9 cellular contexts compared by ENCODE assay signal in genomic region chr14:101972126-101972785, GRCh38. TPM values are rescaled to one million over a fixed set of nuclear protein-coding genes. Genes with fewer than 3 reads are reported as not detected.
DNase-seq lines count a peak whose midpoint lies in the region; FAIRE-seq and TF ChIP-seq lines count a peak whose summit lies in the region.
"Had no signal": no experiment of that assay in that cellular context is flagged by ENCODE, and none has a peak within 500 bp of the region (broad histone marks: within the 10 kb centered on the region; RNA-seq: fewer than 3 reads in every experiment).

No MANE protein-coding gene starts in this region.

- DNase-seq in DMS53 treated with DMSO at 0.1 percent for 48 hours (lab: John Stamatoyannopoulos, UW; ENCODE audit: unreplicated experiment) = peak; percentile 38
- DNase-seq in NCI-H2107 (lab: John Stamatoyannopoulos, UW) = peak; percentile 32
- peak; percentile 99 for DNase-seq in mammary epithelial cell
- no peak for DNase-seq in kidney
- DNase-seq in stromal cell of bone marrow (ENCODE audit: low read depth) = peak; percentile 99
- no peak for DNase-seq in COR-L47 (lab: John Stamatoyannopoulos, UW)
- no peak for DNase-seq in NCI-H1092 treated with DMSO at 0.1 percent for 48 hours (lab: John Stamatoyannopoulos, UW)
- DNase-seq in DMS79 (lab: John Stamatoyannopoulos, UW) = no peak

- H3K4me3 ChIP-seq in mammary epithelial cell (replicated peaks in 1 of 3; ENCODE audit: insufficient read depth in 1 of 3, low read depth in 2 of 3, low read length in 3 of 3) (peak overlapping the region in 2 of 3 experiments; percentile 20 to 25), kidney (ENCODE audit: low read length in 2 of 2) (no peak overlapping the region)

- peaks cover 91% of the 10 kb centered on the region for H3K79me2 ChIP-seq in mammary epithelial cell (ENCODE audit: insufficient read depth, low read length)

- FAIRE-seq in kidney (lab: Jason Lieb, UNC) = peak; percentile 11

- H3K27ac ChIP-seq in mammary epithelial cell (ENCODE audit: insufficient read depth, low read depth, low read length) (peak overlapping the region; percentile 88), kidney (ENCODE audit: low read depth in 2 of 2, low read length in 2 of 2) (peak overlapping the region in 1 of 2 donors; percentile 10)
- H3K27ac ChIP-seq: KMS-11 had no signal

- no peaks in the 10 kb centered on the region for H4K20me1 ChIP-seq in mammary epithelial cell (ENCODE audit: insufficient read depth, low read length)

- H2AFZ ChIP-seq in mammary epithelial cell (ENCODE audit: low read depth, low read length) = peak overlapping the region; percentile 22

- 7% methylated on average over 9 of the region's 9 CpGs for WGBS in mammary epithelial cell (ENCODE audit: low coverage, missing lambda C conversion rate)

- H3K27me3 ChIP-seq in mammary epithelial cell (ENCODE audit: insufficient read depth, low read length) = no peaks in the 10 kb centered on the region

- H3K4me2 ChIP-seq in mammary epithelial cell (ENCODE audit: insufficient read depth, low read depth, low read length) = peak overlapping the region; percentile 80
- H3K4me2 ChIP-seq: KMS-11 had no signal

- peaks cover 39% of the 10 kb centered on the region for H3K4me1 ChIP-seq in mammary epithelial cell (ENCODE audit: insufficient read depth, low read length)
- H3K4me1 ChIP-seq in kidney (ENCODE audit: control insufficient read depth in 1 of 2, insufficient read depth in 1 of 2, low read depth in 1 of 2, low read length in 2 of 2) = peaks cover 0 to 6% of the 10 kb centered on the region in 2 donors

- TF ChIP-seq CTCF in mammary epithelial cell (conservative IDR thresholded peaks at IDR 0.05 in 1 of 2, IDR thresholded peaks at IDR 0.05 in 1 of 2; ENCODE audit: extremely low read depth in 1 of 2, insufficient read depth in 1 of 2, low read depth in 1 of 2, low read length in 2 of 2) (no peak), kidney (IDR thresholded peaks at IDR 0.05; ENCODE audit: borderline replicate concordance, extremely low read depth, insufficient read depth) (no peak)

- in situ Hi-C loops in mammary epithelial cell (cut with MboI; ENCODE audit: low sequenced_read_pairs in 2 of 2) = no loop called here

- H3K36me3 ChIP-seq in mammary epithelial cell (ENCODE audit: insufficient read depth, low read length) (peaks cover 11% of the 10 kb centered on the region), kidney (ENCODE audit: control insufficient read depth in 1 of 2, insufficient read depth in 2 of 2, low read length in 2 of 2) (peaks cover 2 to 11% of the 10 kb centered on the region in 2 donors)

- peak overlapping the region; percentile 11 for H3K9ac ChIP-seq in mammary epithelial cell (ENCODE audit: insufficient read depth, low read length)
- no peak overlapping the region for H3K9ac ChIP-seq in kidney (ENCODE audit: low read length in 2 of 2)
- H3K9ac ChIP-seq: KMS-11 had no signal

- dilution Hi-C loops in mammary epithelial cell (cut with HindIII; ENCODE audit: low sequenced_read_pairs) = no loop called here

- H3K9me3 ChIP-seq in mammary epithelial cell (replicated peaks; ENCODE audit: insufficient read depth, low read length) (no peaks in the 10 kb centered on the region), kidney (ENCODE audit: control insufficient read depth in 1 of 2, low read length in 2 of 2) (no peaks in the 10 kb centered on the region)

- CTCF ChIA-PET in mammary epithelial cell (lab: Charles Lee; ENCODE audit: low non-redundant PET) = interaction anchor here (0.6 to 1.0 kb wide), 2 partner anchors 11 to 265 kb away, joined by 3 to 4 read pairs; no protein-coding TSS in a partner anchor

- intact Hi-C loops in mammary epithelial cell (cut with micrococcal nuclease) (loop anchor here (1.0 kb wide), 1 partner anchor 8 kb away; no protein-coding TSS in a partner anchor), kidney (cut with DNase I) (no loop called here)

- TSS peak; percentile 95 for BruUV-seq in mammary epithelial cell (replicated peaks; lab: Mats Ljungman, UMichigan)

RNA-seq across cellular contexts. Expression of gene DYNC1H1, which starts 7.9 kb away (rescaled TPM):
- total RNA-seq in mammary epithelial cell = 100 to 1,000 TPM; 557 to 626 TPM
- 144 TPM for polyA plus RNA-seq in mammary epithelial cell
- 733 TPM for polyA minus RNA-seq in mammary epithelial cell
- 390 TPM for total RNA-seq in kidney
- polyA plus RNA-seq in kidney (ENCODE audit: insufficient read depth, low read depth, low replicate concordance) = 132 TPM

Comparison
In these comparisons a context has a peak if more than half of its experiments do, and no peak if none do; other contexts are left out.
1. DNase-seq: peak in DMS53 treated with DMSO at 0.1 percent for 48 hours (single experiment), NCI-H2107 (single experiment), mammary epithelial cell (single experiment) and stromal cell of bone marrow (single experiment); none in kidney (single experiment), COR-L47 (single experiment), NCI-H1092 treated with DMSO at 0.1 percent for 48 hours (single experiment) and DMS79 (single experiment).
2. H3K4me3 ChIP-seq: peak in mammary epithelial cell (2 of 3); none in kidney (0 of 2).